ENCODE assay signal across 14 cellular contexts in the genomic region with DNA sequence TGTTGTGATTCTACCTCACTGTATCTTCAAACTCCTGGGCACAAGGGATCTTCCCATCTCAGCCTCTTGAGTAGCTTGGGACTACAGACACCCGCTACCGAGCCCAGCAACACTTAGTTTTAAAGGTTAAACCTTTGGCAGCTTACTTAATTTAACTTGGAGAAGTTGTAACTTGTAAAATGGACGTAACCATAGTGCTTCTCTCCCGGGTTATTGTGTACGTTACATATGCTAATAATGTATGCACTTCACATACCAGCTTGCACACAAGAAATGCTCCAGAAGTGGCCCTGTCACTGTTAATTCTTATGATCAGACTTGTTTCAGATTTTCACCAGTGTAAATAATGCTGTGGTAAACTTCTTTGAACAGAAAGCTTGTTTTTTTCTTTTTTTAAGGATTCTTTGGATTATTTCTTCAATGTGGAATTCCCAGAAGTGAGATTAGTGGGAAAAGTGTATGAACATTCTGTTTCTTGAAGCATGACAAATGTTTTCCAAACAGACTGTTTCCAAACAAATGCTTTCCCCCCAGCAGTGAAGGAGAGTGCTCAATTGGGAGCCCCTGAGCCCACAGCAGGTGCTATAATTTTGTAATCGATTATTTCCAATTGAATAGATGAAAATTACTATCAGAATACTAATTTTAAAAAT.
"Had no signal": no experiment of that assay in that cellular context is flagged by ENCODE, and none has a peak within 500 bp of the region (broad histone marks: within the 10 kb centered on the region; RNA-seq: fewer than 3 reads in every experiment).

No MANE protein-coding gene starts in this region.

- H3K27ac ChIP-seq: body of pancreas, SJCRH30, VCaP had no signal

- H3K27me3 ChIP-seq: body of pancreas, SJCRH30, stomach, transverse colon had no signal

- H3K4me3 Mint-ChIP-seq: activated CD4-positive, alpha-beta T cell treated with anti-CD3 and anti-CD28 coated beads for 36 hours; activated CD8-positive, alpha-beta T cell treated with anti-CD3 and anti-CD28 coated beads for 36 hours; activated naive CD4-positive, alpha-beta T cell treated with anti-CD3 and anti-CD28 coated beads for 36 hours; natural killer cell treated with Interleukin-12 subunit alpha and Interleukin-12 subunit beta and Interleukin-15 and Interleukin-18, amount 100 ng/mL, for 72 hours had no signal

- ATAC-seq: activated CD4-positive, alpha-beta T cell treated with anti-CD3 and anti-CD28 coated beads for 36 hours; activated CD8-positive, alpha-beta T cell treated with anti-CD3 and anti-CD28 coated beads for 36 hours; body of pancreas; natural killer cell treated with Interleukin-12 subunit alpha and Interleukin-12 subunit beta and Interleukin-15 and Interleukin-18, amount 100 ng/mL, for 72 hours had no signal

- H3K9me3 ChIP-seq: body of pancreas, SJCRH30, stomach, transverse colon had no signal

- DNase-seq: activated CD4-positive, alpha-beta T cell treated with anti-CD3 and anti-CD28 coated beads for 36 hours; activated CD8-positive, alpha-beta memory T cell treated with anti-CD3 and anti-CD28 coated beads, Interleukin-2, amount 50 U/mL, for 4 hours; activated CD8-positive, alpha-beta T cell treated with anti-CD3 and anti-CD28 coated beads for 36 hours; activated naive CD4-positive, alpha-beta T cell treated with anti-CD3 and anti-CD28 coated beads for 36 hours; body of pancreas; dermis blood vessel endothelial cell; SJCRH30; stimulated activated CD4-positive, alpha-beta T cell treated with anti-CD3 and anti-CD28 coated beads, Interleukin-15, amount 100 ng/mL, for 24 hours; stimulated activated CD4-positive, alpha-beta T cell treated with anti-CD3 and anti-CD28 coated beads, Interleukin-4, amount 100 ng/mL, for 24 hours; stomach; T-helper 9 cell; transverse colon had no signal

- H3K9me3 Mint-ChIP-seq: activated CD8-positive, alpha-beta T cell treated with anti-CD3 and anti-CD28 coated beads for 36 hours; activated naive CD4-positive, alpha-beta T cell treated with anti-CD3 and anti-CD28 coated beads for 36 hours; natural killer cell treated with Interleukin-12 subunit alpha and Interleukin-12 subunit beta and Interleukin-15 and Interleukin-18, amount 100 ng/mL, for 72 hours had no signal

- H3K36me3 Mint-ChIP-seq: natural killer cell treated with Interleukin-12 subunit alpha and Interleukin-12 subunit beta and Interleukin-15 and Interleukin-18, amount 100 ng/mL, for 72 hours had no signal

- H3K4me1 Mint-ChIP-seq: activated CD4-positive, alpha-beta T cell treated with anti-CD3 and anti-CD28 coated beads for 36 hours had no signal

- H3K27ac Mint-ChIP-seq: activated CD4-positive, alpha-beta T cell treated with anti-CD3 and anti-CD28 coated beads for 36 hours; activated CD8-positive, alpha-beta T cell treated with anti-CD3 and anti-CD28 coated beads for 36 hours; activated naive CD4-positive, alpha-beta T cell treated with anti-CD3 and anti-CD28 coated beads for 36 hours; natural killer cell treated with Interleukin-12 subunit alpha and Interleukin-12 subunit beta and Interleukin-15 and Interleukin-18, amount 100 ng/mL, for 72 hours had no signal

- H3K4me3 ChIP-seq: body of pancreas, SJCRH30, stomach, transverse colon had no signal

- H3K36me3 ChIP-seq: SJCRH30, transverse colon had no signal

- H3K4me1 ChIP-seq: body of pancreas had no signal
